12 cellular contexts compared by ENCODE assay signal in the genomic region with DNA sequence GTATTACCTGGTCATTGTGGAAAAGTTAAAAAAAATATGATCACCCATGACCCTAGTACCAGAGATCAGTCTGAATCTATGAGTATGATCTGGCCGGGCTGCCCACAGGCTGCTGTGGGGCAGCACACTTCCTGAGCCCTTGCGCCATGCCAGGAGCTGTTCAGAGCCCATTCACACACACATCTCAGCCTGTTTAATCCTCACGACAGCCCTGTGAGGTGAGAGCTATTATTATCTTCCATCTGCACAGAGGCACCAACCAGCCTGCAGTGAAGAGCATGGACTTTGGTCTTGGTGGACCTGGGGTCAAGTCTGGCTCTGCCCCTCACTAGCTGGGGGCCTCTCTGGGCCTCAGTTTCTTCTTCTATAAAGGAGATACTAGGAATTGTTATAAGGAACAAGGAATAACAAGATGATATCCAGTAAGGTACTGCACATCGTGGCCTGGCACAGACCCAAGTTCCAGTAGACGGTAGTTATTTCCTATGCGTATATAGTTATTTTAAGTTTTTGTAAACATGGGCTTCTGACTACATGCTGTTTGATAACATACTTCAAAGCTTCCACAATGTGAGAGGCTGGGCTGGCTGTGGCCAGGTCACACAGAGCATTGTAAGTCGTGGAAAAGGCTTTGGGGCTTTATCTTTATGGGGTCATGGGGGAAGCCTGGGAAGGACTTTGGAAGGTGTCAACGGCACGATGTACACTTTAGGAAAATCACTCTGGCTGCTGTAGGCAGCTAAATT. TPM values are rescaled to one million over a fixed set of nuclear protein-coding genes. Genes with fewer than 3 reads are reported as not detected.
DNase-seq lines count a peak whose midpoint lies in the region; TF ChIP-seq lines count a peak whose summit lies in the region.
"Had no signal": no experiment of that assay in that cellular context is flagged by ENCODE, and none has a peak within 500 bp of the region (broad histone marks: within the 10 kb centered on the region; RNA-seq: fewer than 3 reads in every experiment).

No MANE protein-coding gene starts in this region.

- H4K8ac ChIP-seq in neuronal stem cell (ENCODE audit: low read depth, low read length), result no peak overlapping the region

- peak overlapping the region; percentile 54 for H3K27ac Mint-ChIP-seq in Caco-2 (ENCODE audit: unreplicated experiment)

- H3K9me3 Mint-ChIP-seq in Caco-2 (ENCODE audit: unreplicated experiment), result no peaks in the 10 kb centered on the region

- H2BK120ac ChIP-seq in neuronal stem cell (ENCODE audit: low read depth, low read length), result no peak overlapping the region

- no peak overlapping the region for H3K18ac ChIP-seq in neuronal stem cell (ENCODE audit: low read length)

- H3K4ac ChIP-seq in neuronal stem cell (ENCODE audit: low read length), result no peak overlapping the region

- CTCF ChIA-PET in Caco-2 (lab: Charles Lee), result interaction anchor here (0.6 kb wide), 1 partner anchor 103 kb away, joined by 4 read pairs; no protein-coding TSS in a partner anchor

- H3K36me3 ChIP-seq in Caco-2 (ENCODE audit: control insufficient read depth, insufficient read depth, low read length) (no peaks in the 10 kb centered on the region), esophagus muscularis mucosa (no peaks in the 10 kb centered on the region), H7 (replicated peaks; ENCODE audit: control insufficient read depth, insufficient read depth, low read length) (no peaks in the 10 kb centered on the region), neuronal stem cell (replicated peaks in 1 of 2; ENCODE audit: control insufficient read depth in 2 of 2, insufficient read depth in 2 of 2, low read length in 2 of 2) (no peaks in the 10 kb centered on the region)
- H3K36me3 ChIP-seq: pancreas, thoracic aorta had no signal

- DNase-seq in Caco-2 (no peak), HuH-7 (ENCODE audit: low spot score) (peak; percentile 53), astrocyte of the hippocampus (ENCODE audit: low read depth, low spot score) (peak; percentile 41), myocyte (ENCODE audit: low read depth) (peak; percentile 94), esophagus muscularis mucosa (ENCODE audit: extremely low spot score) (no peak), anterior cingulate cortex (lab: John Stamatoyannopoulos, UW) (no peak), H7 (no peak), neuronal stem cell (ENCODE audit: low spot score) (no peak)
- DNase-seq: activated CD8-positive, alpha-beta memory T cell treated with anti-CD3 and anti-CD28 coated beads, Interleukin-2, amount 50 U/mL, for 4 hours; amniotic stem cell; pancreas had no signal

- no peak overlapping the region for H2AK5ac ChIP-seq in neuronal stem cell (ENCODE audit: low read depth, low read length)

- H2BK15ac ChIP-seq in neuronal stem cell (ENCODE audit: low read length), result no peak overlapping the region

- no peak overlapping the region for H2BK5ac ChIP-seq in neuronal stem cell (ENCODE audit: low read length)

- H3K23ac ChIP-seq in neuronal stem cell (ENCODE audit: low read depth, low read length, poor library complexity), result no peak overlapping the region

- no peaks in the 10 kb centered on the region for H3K9me3 ChIP-seq in Caco-2
- no peaks in the 10 kb centered on the region for H3K9me3 ChIP-seq in esophagus muscularis mucosa
- no peaks in the 10 kb centered on the region for H3K9me3 ChIP-seq in neuronal stem cell (replicated peaks in 1 of 2; ENCODE audit: control insufficient read depth in 2 of 2, insufficient read depth in 1 of 2, low read depth in 1 of 2, low read length in 2 of 2)
- H3K9me3 ChIP-seq: pancreas, thoracic aorta had no signal

- no peaks in the 10 kb centered on the region for H3K27me3 ChIP-seq in Caco-2 (replicated peaks; ENCODE audit: control insufficient read depth, insufficient read depth, low read length)
- peaks cover 0 to 44% (median 16%) of the 10 kb centered on the region in 4 donors for H3K27me3 ChIP-seq in esophagus muscularis mucosa
- peaks cover 22% of the 10 kb centered on the region for H3K27me3 ChIP-seq in H7 (ENCODE audit: control insufficient read depth, insufficient read depth, low read length)
- H3K27me3 ChIP-seq in neuronal stem cell (ENCODE audit: control insufficient read depth in 3 of 3, insufficient read depth in 3 of 3, low read depth in 1 of 3, low read length in 3 of 3), result peaks cover 3 to 53% (median 19%) of the 10 kb centered on the region in 3 experiments
- H3K27me3 ChIP-seq: pancreas had no signal

- peaks cover 6% of the 10 kb centered on the region for H3K4me1 Mint-ChIP-seq in Caco-2 (ENCODE audit: low read depth, unreplicated experiment)

- TF ChIP-seq EP300 in esophagus muscularis mucosa (IDR thresholded peaks at IDR 0.05), result no peak

- H3K4me1 ChIP-seq in Caco-2 (peaks cover 11% of the 10 kb centered on the region), esophagus muscularis mucosa (peaks cover 19 to 25% (median 22%) of the 10 kb centered on the region in 4 donors), neuronal stem cell (ENCODE audit: control insufficient read depth in 2 of 2, insufficient read depth in 1 of 2, low read depth in 1 of 2, low read length in 2 of 2) (peaks cover 2 to 10% of the 10 kb centered on the region in 2 donors)
- H3K4me1 ChIP-seq: pancreas had no signal

- no peaks in the 10 kb centered on the region for H3K79me1 ChIP-seq in neuronal stem cell (ENCODE audit: low read depth, low read length)

- H3K4me3 ChIP-seq in Caco-2 (ENCODE audit: low read depth, low read length), result no peak overlapping the region
- H3K4me3 ChIP-seq in esophagus muscularis mucosa, result no peak overlapping the region
- no peak overlapping the region for H3K4me3 ChIP-seq in H7 (ENCODE audit: insufficient read depth, low read depth, low read length)
- H3K4me3 ChIP-seq in neuronal stem cell (ENCODE audit: low read length in 2 of 2), result no peak overlapping the region
- H3K4me3 ChIP-seq: pancreas, thoracic aorta had no signal

- no peak overlapping the region for H3K4me3 Mint-ChIP-seq in Caco-2 (ENCODE audit: unreplicated experiment)

- H3K14ac ChIP-seq in neuronal stem cell (ENCODE audit: low read length), result no peak overlapping the region

- H3K9ac ChIP-seq in neuronal stem cell (ENCODE audit: low read depth, low read length, poor library complexity), result no peak overlapping the region

- H2AFZ ChIP-seq in neuronal stem cell (ENCODE audit: low read length), result no peak overlapping the region

- no peak overlapping the region for H2BK12ac ChIP-seq in neuronal stem cell (ENCODE audit: low read length)

- TF ChIP-seq POLR2A in esophagus muscularis mucosa (IDR thresholded peaks at IDR 0.05; ENCODE audit: low read depth), result no peak

- TF ChIP-seq CTCF in Caco-2 (IDR thresholded peaks at IDR 0.05; ENCODE audit: insufficient read depth in 1 of 2, low read depth in 1 of 2, low read length in 1 of 2, severe bottlenecking in 1 of 2, unreplicated experiment in 1 of 2), result no peak
- TF ChIP-seq CTCF in esophagus muscularis mucosa (IDR thresholded peaks at IDR 0.05), result no peak

- POLR2A ChIA-PET in Caco-2 (lab: Charles Lee), result no interaction called here

- intact Hi-C loops in Caco-2 (cut with micrococcal nuclease; ENCODE audit: unreplicated experiment), result no loop called here
- intact Hi-C loops in esophagus muscularis mucosa (cut with DNase I), result loop anchor here (10.0 kb wide), 1 partner anchor 212 kb away; no protein-coding TSS in a partner anchor

- H3K27me3 Mint-ChIP-seq in Caco-2 (ENCODE audit: insufficient read depth, unreplicated experiment), result peaks cover 4% of the 10 kb centered on the region

- BruUV-seq in Caco-2 (replicated peaks; lab: Mats Ljungman, UMichigan), result no TSS peak

- no peak overlapping the region for H3K4me2 ChIP-seq in neuronal stem cell (ENCODE audit: insufficient read depth, low read length, poor library complexity, severe bottlenecking)

- H3K27ac ChIP-seq in esophagus muscularis mucosa (replicated peaks in 1 of 4) (no peak overlapping the region), neuronal stem cell (replicated peaks; ENCODE audit: low read length) (no peak overlapping the region)
- H3K27ac ChIP-seq: pancreas, thoracic aorta had no signal

- no peak overlapping the region for H4K91ac ChIP-seq in neuronal stem cell (ENCODE audit: low read depth, low read length, poor library complexity)

- H3K36me3 Mint-ChIP-seq in Caco-2 (ENCODE audit: insufficient read depth, unreplicated experiment), result no peaks in the 10 kb centered on the region

- 37% methylated on average over 9 of the region's 9 CpGs for WGBS in esophagus muscularis mucosa
- WGBS in neuronal stem cell (ENCODE audit: extremely low coverage in 2 of 2, insufficient read length in 2 of 2, insufficient replicate concordance in 1 of 2), 2 donors, result no CpG with 5 or more reads among the region's 9 CpGs

RNA-seq across cellular contexts. Expression of gene PADI2, which starts 3.4 kb away (rescaled TPM):
- total RNA-seq in Caco-2 (2022) (0.73 and 0.84 TPM in 2 replicates), myocyte (352 and 536 TPM in 2 replicates), esophagus muscularis mucosa (1 to 10 TPM in 1 of 4 donors, under 1 TPM in 3; 0.39 to 2.0 (median 0.65) TPM)
- polyA plus RNA-seq in myocyte (2012), result 54.0 TPM
- total RNA-seq in H7 (2014; rRNA removed; shearing (Covaris generic)), result 2.0 and 2.1 TPM in 2 replicates
- 0.43 TPM for polyA plus RNA-seq in neuronal stem cell (2013, experiment 1 of 2)
- 0.64 TPM for polyA plus RNA-seq in neuronal stem cell (2013, experiment 2 of 2)

Comparison
In these comparisons a context has a peak if more than half of its experiments do, and no peak if none do; other contexts are left out.
1. DNase-seq: peak in HuH-7 (single experiment), astrocyte of the hippocampus (single experiment) and myocyte (single experiment); none in Caco-2 (0 of 2), esophagus muscularis mucosa (single experiment), anterior cingulate cortex (0 of 58), H7 (single experiment) and neuronal stem cell (single experiment).
2. RNA of gene PADI2, which starts 3.4 kb away (total RNA-seq): 352 to 536 TPM in myocyte; 2.0 to 2.1 TPM in H7, 0.39 to 2.0 TPM in esophagus muscularis mucosa and 0.73 to 0.84 TPM in Caco-2; every median in the first group is over 100 times any median in the second.